ENCODE assay signal across 1 cellular context in genomic region chr11:64723117-64723906, GRCh38.
TF ChIP-seq lines count a peak whose summit lies in the region.

Gene NRXN2, minus strand, starts transcription at chr11:64723197. Its CDS starts 9,498 bp downstream, at chr11:64713699.

TF ChIP-seq in K562, 482 proteins besides CTCF, POLR2A, EP300 and RAD21 (continued from another document and continues in another):
- TF ChIP-seq ATF1 (CRISPR knock-in tag; IDR thresholded peaks at IDR 0.05): no peak
- peak; percentile 64 for TF ChIP-seq ATF1 (tag; IDR thresholded peaks at IDR 0.05)
- 0 out of 2 replicates have a peak, but pooled peaks have one; percentile 10 for TF ChIP-seq ARID1B (IDR thresholded peaks at IDR 0.05)
- no peak for TF ChIP-seq HINFP (tag; conservative IDR thresholded peaks at IDR 0.05; ENCODE audit: low read depth)
- TF ChIP-seq MTA3 (IDR thresholded peaks at IDR 0.05; ENCODE audit: borderline replicate concordance): peak; percentile 82
- no peak for TF ChIP-seq SNRNP70 (optimal IDR thresholded peaks at IDR 0.05; ENCODE audit: low read depth, low read length)
- TF ChIP-seq ATF7 (IDR thresholded peaks at IDR 0.05): 0 out of 2 replicates have a peak, but pooled peaks have one; percentile 27
- peak; percentile 33; the same call in 1 of the 2 replicates for TF ChIP-seq KLF16 (IDR thresholded peaks at IDR 0.05)
- no peak for TF ChIP-seq AFF4 (CRISPR knock-in tag; IDR thresholded peaks at IDR 0.05)
- TF ChIP-seq TSC22D4 (tag; IDR thresholded peaks at IDR 0.05): no peak
- TF ChIP-seq ZNF57 (CRISPR knock-in tag; IDR thresholded peaks at IDR 0.05): no peak
- peak; percentile 77 for TF ChIP-seq PCBP1 (IDR thresholded peaks at IDR 0.05; ENCODE audit: low read depth, low read length, poor library complexity, severe bottlenecking)
- peak; percentile 31 to 99; a peak in 3 of 4 replicates for TF ChIP-seq RCOR1 (IDR thresholded peaks at IDR 0.05; ENCODE audit: borderline replicate concordance in 1 of 2, low read depth in 2 of 2, low read length in 2 of 2)
- TF ChIP-seq TFAP4 (CRISPR knock-in tag; IDR thresholded peaks at IDR 0.05; ENCODE audit: borderline replicate concordance): peak; percentile 49; the same call in 1 of the 2 replicates
- TF ChIP-seq NRF1 (conservative IDR thresholded peaks at IDR 0.05 in 1 of 2, IDR thresholded peaks at IDR 0.05 in 1 of 2): peak; percentile 71 to 76
- peak; percentile 55 for TF ChIP-seq CTCFL (IDR thresholded peaks at IDR 0.05; ENCODE audit: borderline replicate concordance, insufficient read depth, low read depth, low read length, poor library complexity, severe bottlenecking)
- 0 out of 2 replicates have a peak, but pooled peaks have one; percentile 43 for TF ChIP-seq L3MBTL2 (IDR thresholded peaks at IDR 0.05)
- TF ChIP-seq NEUROD1 (IDR thresholded peaks at IDR 0.05; ENCODE audit: borderline replicate concordance, low read depth, low read length, partially characterized antibody): peak; percentile 49
- TF ChIP-seq REST (CRISPR knock-in tag; IDR thresholded peaks at IDR 0.05; ENCODE audit: low read depth): no peak
- TF ChIP-seq ZBTB40 (IDR thresholded peaks at IDR 0.05): 0 out of 2 replicates have a peak, but pooled peaks have one; percentile 25
- TF ChIP-seq ZBTB40 (CRISPR knock-in tag; IDR thresholded peaks at IDR 0.05): no peak
- peak; percentile 21; the same call in 1 of the 2 replicates for TF ChIP-seq PHF8 (IDR thresholded peaks at IDR 0.05; ENCODE audit: borderline replicate concordance, low read length)
- 0 out of 2 replicates have a peak, but pooled peaks have one; percentile 48 for TF ChIP-seq HLTF (IDR thresholded peaks at IDR 0.05)
- peak; percentile 34; the same call in 1 of the 2 replicates for TF ChIP-seq VEZF1 (CRISPR knock-in tag; IDR thresholded peaks at IDR 0.05)
- TF ChIP-seq CREBBP (IDR thresholded peaks at IDR 0.05; ENCODE audit: low read depth, low read length): no peak
- peak; percentile 85 for TF ChIP-seq FOS (IDR thresholded peaks at IDR 0.05; ENCODE audit: extremely low read depth, insufficient read length)
- TF ChIP-seq ZBTB2 (IDR thresholded peaks at IDR 0.05): 0 out of 2 replicates have a peak, but pooled peaks have one; percentile 15
- TF ChIP-seq ILK (tag; IDR thresholded peaks at IDR 0.05; ENCODE audit: borderline replicate concordance, low read depth): no peak
- TF ChIP-seq ZFX (CRISPR knock-in tag; IDR thresholded peaks at IDR 0.05): peak; percentile 63
- peak; percentile 84; the same call in 1 of the 2 replicates for TF ChIP-seq STAG1 (CRISPR knock-in tag; IDR thresholded peaks at IDR 0.05; ENCODE audit: borderline replicate concordance)
